In genomic region chr9:26271495-26272122, GRCh38 we compare ENCODE assay signal across 13 cellular contexts.
"Had no signal": no experiment of that assay in that cellular context is flagged by ENCODE, and none has a peak within 500 bp of the region (broad histone marks: within the 10 kb centered on the region; RNA-seq: fewer than 3 reads in every experiment).

No MANE protein-coding gene starts in this region.

- H3K27ac ChIP-seq: cardiac muscle cell, gastroesophageal sphincter, psoas muscle, sigmoid colon, transverse colon had no signal

- FAIRE-seq: astrocyte, colon, endothelial cell of umbilical vein, kidney had no signal

- H3K4me3 Mint-ChIP-seq: activated CD4-positive, alpha-beta memory T cell treated with anti-CD3 and anti-CD28 coated beads, Interleukin-2, amount 10 ng/mL, durations not matched to agents 7 days and 5 days had no signal

- H3K4me1 ChIP-seq: gastroesophageal sphincter, psoas muscle, sigmoid colon, transverse colon had no signal

- H3K27me3 Mint-ChIP-seq: activated CD4-positive, alpha-beta memory T cell treated with anti-CD3 and anti-CD28 coated beads, Interleukin-2, amount 10 ng/mL, durations not matched to agents 7 days and 5 days had no signal

- H3K4me1 Mint-ChIP-seq: activated CD4-positive, alpha-beta memory T cell treated with anti-CD3 and anti-CD28 coated beads, Interleukin-2, amount 10 ng/mL, durations not matched to agents 7 days and 5 days had no signal

- H3K27ac Mint-ChIP-seq: activated CD4-positive, alpha-beta memory T cell treated with anti-CD3 and anti-CD28 coated beads, Interleukin-2, amount 10 ng/mL, durations not matched to agents 7 days and 5 days had no signal

- H3K4me3 ChIP-seq: cardiac muscle cell, gastroesophageal sphincter, psoas muscle, sigmoid colon, transverse colon had no signal

- H3K36me3 ChIP-seq: cardiac muscle cell, gastroesophageal sphincter, sigmoid colon, transverse colon had no signal

- H3K9me3 ChIP-seq: gastroesophageal sphincter, psoas muscle, sigmoid colon, transverse colon had no signal

- ATAC-seq: gastroesophageal sphincter, psoas muscle had no signal

- DNase-seq: activated CD4-positive, alpha-beta memory T cell treated with anti-CD3 and anti-CD28 coated beads, Interleukin-2, amount 10 ng/mL, durations not matched to agents 7 days and 5 days; kidney; psoas muscle; sigmoid colon; stimulated activated CD4-positive, alpha-beta T cell treated with anti-CD3 and anti-CD28 coated beads, Interleukin-2, amount 100 ng/mL, for 24 hours; stimulated activated naive CD4-positive, alpha-beta T cell; substantia nigra; transverse colon had no signal

- H3K27me3 ChIP-seq: cardiac muscle cell, gastroesophageal sphincter, sigmoid colon, transverse colon had no signal
